ENCODE assay signal across 1 cellular context in genomic region chr17:82234211-82235055, GRCh38.
TF ChIP-seq lines count a peak whose summit lies in the region.

No MANE protein-coding gene starts in this region.

TF ChIP-seq in HEK293, 187 proteins besides CTCF, POLR2A, EP300 and RAD21 (continued from another document):
- TF ChIP-seq, protein P1, sequence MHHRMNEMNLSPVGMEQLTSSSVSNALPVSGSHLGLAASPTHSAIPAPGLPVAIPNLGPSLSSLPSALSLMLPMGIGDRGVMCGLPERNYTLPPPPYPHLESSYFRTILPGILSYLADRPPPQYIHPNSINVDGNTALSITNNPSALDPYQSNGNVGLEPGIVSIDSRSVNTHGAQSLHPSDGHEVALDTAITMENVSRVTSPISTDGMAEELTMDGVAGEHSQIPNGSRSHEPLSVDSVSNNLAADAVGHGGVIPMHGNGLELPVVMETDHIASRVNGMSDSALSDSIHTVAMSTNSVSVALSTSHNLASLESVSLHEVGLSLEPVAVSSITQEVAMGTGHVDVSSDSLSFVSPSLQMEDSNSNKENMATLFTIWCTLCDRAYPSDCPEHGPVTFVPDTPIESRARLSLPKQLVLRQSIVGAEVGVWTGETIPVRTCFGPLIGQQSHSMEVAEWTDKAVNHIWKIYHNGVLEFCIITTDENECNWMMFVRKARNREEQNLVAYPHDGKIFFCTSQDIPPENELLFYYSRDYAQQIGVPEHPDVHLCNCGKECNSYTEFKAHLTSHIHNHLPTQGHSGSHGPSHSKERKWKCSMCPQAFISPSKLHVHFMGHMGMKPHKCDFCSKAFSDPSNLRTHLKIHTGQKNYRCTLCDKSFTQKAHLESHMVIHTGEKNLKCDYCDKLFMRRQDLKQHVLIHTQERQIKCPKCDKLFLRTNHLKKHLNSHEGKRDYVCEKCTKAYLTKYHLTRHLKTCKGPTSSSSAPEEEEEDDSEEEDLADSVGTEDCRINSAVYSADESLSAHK (tag by site-specific recombination; IDR thresholded peaks at IDR 0.05), result no peak
- no peak for TF ChIP-seq GLI4 (tag by site-specific recombination; IDR thresholded peaks at IDR 0.05)
- no peak for TF ChIP-seq ZBTB26 (tag by site-specific recombination; optimal IDR thresholded peaks at IDR 0.05)
- no peak for TF ChIP-seq ZNF169 (tag by site-specific recombination; IDR thresholded peaks at IDR 0.05)
- TF ChIP-seq ZNF830 (tag by site-specific recombination; IDR thresholded peaks at IDR 0.05; ENCODE audit: low read depth), result no peak
- TF ChIP-seq ZNF544 (tag by site-specific recombination; IDR thresholded peaks at IDR 0.05), result no peak
- TF ChIP-seq REPIN1 (tag by site-specific recombination; IDR thresholded peaks at IDR 0.05; ENCODE audit: low read depth), result no peak
- TF ChIP-seq ZNF777 (tag by site-specific recombination; IDR thresholded peaks at IDR 0.05; ENCODE audit: borderline replicate concordance), result no peak
- no peak for TF ChIP-seq EGR2 (tag by site-specific recombination; IDR thresholded peaks at IDR 0.05; ENCODE audit: low read depth)
- TF ChIP-seq ZNF280C (tag by site-specific recombination; IDR thresholded peaks at IDR 0.05), result no peak
